1 cellular context compared by ENCODE assay signal in genomic region chr10:68562666-68563522, GRCh38.
TF ChIP-seq lines count a peak whose summit lies in the region.

No MANE protein-coding gene starts in this region.

TF ChIP-seq in K562, 482 proteins besides CTCF, POLR2A, EP300 and RAD21 (continued from another document and continues in another):
- TF ChIP-seq ZNF592 (IDR thresholded peaks at IDR 0.05) (no peak), ZNF707 (CRISPR knock-in tag; conservative IDR thresholded peaks at IDR 0.05) (no peak), ZNF668 (CRISPR knock-in tag; IDR thresholded peaks at IDR 0.05) (no peak), ZNF3 (CRISPR knock-in tag; IDR thresholded peaks at IDR 0.05) (no peak), POLR2H (tag; IDR thresholded peaks at IDR 0.05; ENCODE audit: low read depth) (no peak), NR2C1 (IDR thresholded peaks at IDR 0.05) (no peak), NR2C1 (tag; IDR thresholded peaks at IDR 0.05) (no peak), SRSF7 (optimal IDR thresholded peaks at IDR 0.05; ENCODE audit: low read depth, low read length) (no peak), ZNF280B (CRISPR knock-in tag; IDR thresholded peaks at IDR 0.05) (no peak), GATAD2A (IDR thresholded peaks at IDR 0.05) (no peak), ZNF212 (CRISPR knock-in tag; IDR thresholded peaks at IDR 0.05) (no peak), E2F1 (CRISPR knock-in tag; IDR thresholded peaks at IDR 0.05) (no peak), CTBP1 (IDR thresholded peaks at IDR 0.05; ENCODE audit: borderline replicate concordance) (no peak), PCBP1 (IDR thresholded peaks at IDR 0.05; ENCODE audit: low read depth, low read length, poor library complexity, severe bottlenecking) (no peak), TBP (optimal IDR thresholded peaks at IDR 0.05; ENCODE audit: low read depth, low read length) (peak; percentile 52), HDAC6 (IDR thresholded peaks at IDR 0.05; ENCODE audit: low read depth, low read length) (no peak), NCOA6 (IDR thresholded peaks at IDR 0.05) (no peak), BRD9 (IDR thresholded peaks at IDR 0.05; ENCODE audit: low read depth, partially characterized antibody) (peak; percentile 97), FIP1L1 (IDR thresholded peaks at IDR 0.05; ENCODE audit: low read depth, low read length, poor library complexity, severe bottlenecking) (no peak), SNAPC5 (CRISPR knock-in tag; IDR thresholded peaks at IDR 0.05) (no peak), HMBOX1 (IDR thresholded peaks at IDR 0.05) (no peak; the same call in 1 of the 2 replicates), ZBTB7A (IDR thresholded peaks at IDR 0.05; ENCODE audit: borderline replicate concordance, control insufficient read depth, low read depth, low read length) (peak; percentile 56; the same call in 1 of the 2 replicates), THRA (IDR thresholded peaks at IDR 0.05) (no peak), USF1 (CRISPR knock-in tag; IDR thresholded peaks at IDR 0.05) (no peak), TRIM24 (IDR thresholded peaks at IDR 0.05) (peak; percentile 46 to 57; a peak in 3 of 4 replicates), ZNF79 (CRISPR knock-in tag; IDR thresholded peaks at IDR 0.05; ENCODE audit: low read depth) (no peak), ZFPM2 (CRISPR knock-in tag; IDR thresholded peaks at IDR 0.05) (no peak), HNRNPL (IDR thresholded peaks at IDR 0.05; ENCODE audit: low read depth, low read length) (no peak), TAF15 (IDR thresholded peaks at IDR 0.05; ENCODE audit: low read depth, low read length) (no peak), BHLHE40 (IDR thresholded peaks at IDR 0.05; ENCODE audit: low read length) (no peak), CREB3L1 (IDR thresholded peaks at IDR 0.05; ENCODE audit: borderline replicate concordance, low read depth) (no peak), CUX1 (CRISPR knock-in tag; IDR thresholded peaks at IDR 0.05) (no peak), GTF2B (IDR thresholded peaks at IDR 0.05; ENCODE audit: extremely low read depth, insufficient read length) (no peak), STAT5A (IDR thresholded peaks at IDR 0.05; ENCODE audit: borderline replicate concordance, low read length) (no peak; the same call in 1 of the 2 replicates), ZNF263 (CRISPR knock-in tag; IDR thresholded peaks at IDR 0.05; ENCODE audit: borderline replicate concordance) (no peak), POLR3G (IDR thresholded peaks at IDR 0.05; ENCODE audit: extremely low read depth, insufficient read length, insufficient replicate concordance) (no peak), CREB3 (tag; conservative IDR thresholded peaks at IDR 0.05; ENCODE audit: low read depth) (no peak), USF2 (CRISPR knock-in tag; IDR thresholded peaks at IDR 0.05) (no peak), TAL1 (IDR thresholded peaks at IDR 0.05) (peak; percentile 47), HEY1 (CRISPR knock-in tag; IDR thresholded peaks at IDR 0.05; ENCODE audit: borderline replicate concordance) (no peak)
